1 cellular context compared by ENCODE assay signal in genomic region chr7:145036592-145037386, GRCh38.
TF ChIP-seq lines count a peak whose summit lies in the region.

No MANE protein-coding gene starts in this region.

TF ChIP-seq in HepG2, 621 proteins besides CTCF, POLR2A, EP300 and RAD21 (continued from another document):
- TF ChIP-seq ZBTB40 (IDR thresholded peaks at IDR 0.05) (no peak), ZBTB40 (CRISPR knock-in tag; IDR thresholded peaks at IDR 0.05) (no peak)
